21 cellular contexts compared by ENCODE assay signal in the genomic region with DNA sequence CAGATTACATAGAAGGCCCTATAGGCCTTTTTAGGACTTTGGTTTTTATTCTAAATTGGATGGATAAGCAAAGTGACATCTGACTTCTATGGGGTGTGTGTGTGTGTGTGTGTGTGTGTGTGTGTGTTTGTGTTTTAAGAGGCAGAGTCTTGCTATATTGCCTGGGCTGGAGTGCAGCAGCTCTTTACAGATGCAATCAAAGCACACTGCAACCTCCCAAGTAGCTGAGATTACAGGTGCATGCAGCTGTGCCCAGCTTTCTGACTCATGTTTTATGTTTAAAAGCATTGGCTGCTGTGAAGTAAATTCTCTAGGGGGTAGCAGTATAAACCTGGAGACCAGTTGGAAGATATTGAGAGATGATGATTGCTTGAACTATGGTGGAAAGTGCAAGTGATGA.
"Had no signal": no experiment of that assay in that cellular context is flagged by ENCODE, and none has a peak within 500 bp of the region (broad histone marks: within the 10 kb centered on the region; RNA-seq: fewer than 3 reads in every experiment).

No MANE protein-coding gene starts in this region.

- H3K4me3 ChIP-seq: heart right ventricle, lower lobe of right lung, sigmoid colon, thoracic aorta, upper lobe of left lung had no signal

- DNase-seq: activated CD4-positive, alpha-beta T cell treated with anti-CD3 and anti-CD28 coated beads, Interleukin-2, amount 50 U/mL, for 1 hour; activated CD4-positive, CD25-positive, alpha-beta regulatory T cell treated with anti-CD3 and anti-CD28 coated beads, Interleukin-2, amount 50 U/mL, for 72 hours; activated CD8-positive, alpha-beta T cell treated with anti-CD3 and anti-CD28 coated beads, Interleukin-2, amount 10 ng/mL, durations not matched to agents 7 days and 5 days; activated gamma-delta T cell treated with Interleukin-2 at 50 U/mL for 16 hours; activated T-cell treated with anti-CD3 and anti-CD28 coated beads, Interleukin-2, amount 50 U/mL, for 1 hour; anterior cingulate cortex; caudate nucleus; effector CD8-positive, alpha-beta T cell; erythroblast; heart right ventricle; kidney; lower lobe of right lung; naive thymus-derived CD8-positive, alpha-beta T cell; retina; sigmoid colon; stimulated activated CD4-positive, alpha-beta T cell treated with anti-CD3 and anti-CD28 coated beads, Interleukin-4, amount 100 ng/mL, for 1 hour; stimulated activated naive CD4-positive, alpha-beta T cell; T-helper 1 cell; upper lobe of left lung; WERI-Rb-1 had no signal

- H3K36me3 ChIP-seq: heart right ventricle, lower lobe of right lung, sigmoid colon, thoracic aorta, upper lobe of left lung, WERI-Rb-1 had no signal

- H3K27me3 ChIP-seq: heart right ventricle, sigmoid colon, upper lobe of left lung had no signal

- H3K27ac ChIP-seq: heart right ventricle, lower lobe of right lung, sigmoid colon, thoracic aorta, upper lobe of left lung, WERI-Rb-1 had no signal
